1 cellular context compared by ENCODE assay signal in the genomic region with DNA sequence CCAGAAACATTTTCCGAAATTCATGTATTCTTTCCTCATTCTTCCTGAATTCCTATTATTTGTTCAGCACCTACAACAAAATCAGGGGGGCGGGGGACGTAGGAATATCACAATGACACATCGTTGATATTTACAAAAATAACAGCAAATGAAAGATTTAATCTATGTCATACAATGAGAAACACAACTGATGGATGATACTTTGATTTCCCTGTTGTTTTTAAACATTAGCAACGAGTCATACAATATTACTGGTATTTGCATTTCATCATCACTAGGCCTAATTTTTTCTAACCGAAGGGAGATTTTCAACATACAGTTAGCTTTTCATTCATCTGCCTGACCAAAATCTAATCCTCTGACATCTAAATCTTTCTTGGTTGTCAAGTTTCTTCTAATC.
TF ChIP-seq lines count a peak whose summit lies in the region.

No MANE protein-coding gene starts in this region.

TF ChIP-seq in SK-N-SH treated with all-trans-retinoic acid at 6 μM for 48 hours, 23 proteins besides CTCF, POLR2A, EP300 and RAD21 (continued from another document):
- TF ChIP-seq ESRRG (CRISPR knock-in tag; IDR thresholded peaks at IDR 0.05) (no peak), ISL1 (CRISPR knock-in tag; IDR thresholded peaks at IDR 0.05) (no peak), BACH2 (CRISPR knock-in tag; IDR thresholded peaks at IDR 0.05; ENCODE audit: borderline replicate concordance) (no peak), TSHZ2 (CRISPR knock-in tag; IDR thresholded peaks at IDR 0.05) (no peak), GLIS3 (CRISPR knock-in tag; IDR thresholded peaks at IDR 0.05) (no peak), TCF4 (CRISPR knock-in tag; IDR thresholded peaks at IDR 0.05; ENCODE audit: borderline replicate concordance) (no peak), ZC3H10 (CRISPR knock-in tag; IDR thresholded peaks at IDR 0.05) (no peak), CSDC2 (CRISPR knock-in tag; IDR thresholded peaks at IDR 0.05) (no peak), OSR1 (CRISPR knock-in tag; IDR thresholded peaks at IDR 0.05) (no peak), PPARA (CRISPR knock-in tag; IDR thresholded peaks at IDR 0.05; ENCODE audit: borderline replicate concordance) (no peak)
